Comparison of ENCODE assay signal across 9 cellular contexts in the genomic region with DNA sequence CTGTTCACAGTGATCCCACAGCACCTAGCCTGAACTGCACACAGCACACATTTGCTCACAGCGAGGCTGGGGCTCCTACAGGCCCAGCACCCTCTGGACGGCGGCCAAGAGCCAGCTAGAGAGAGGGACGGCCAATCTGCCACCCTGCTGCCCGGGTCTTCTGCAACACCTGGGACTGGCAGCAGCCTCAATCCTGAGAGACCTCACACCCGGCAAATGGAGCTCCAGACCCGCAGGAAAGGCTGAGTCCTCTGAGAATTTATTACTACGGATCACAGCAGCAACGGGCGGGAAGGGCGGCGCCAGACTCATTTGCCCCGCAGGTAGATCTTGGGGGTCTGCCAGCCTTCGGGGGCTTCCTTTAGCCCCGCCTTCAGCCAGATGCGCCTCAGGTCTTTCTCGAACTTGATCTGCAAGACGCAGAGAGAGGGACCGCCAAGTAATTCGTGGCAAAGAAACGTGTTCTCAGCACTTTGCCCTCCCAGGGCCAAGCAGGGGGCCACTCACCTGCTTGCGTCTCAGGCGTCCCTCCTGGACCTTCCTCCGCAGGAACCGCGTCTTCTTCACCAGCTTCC. TPM values are rescaled to one million over a fixed set of nuclear protein-coding genes. Genes with fewer than 3 reads are reported as not detected.
DNase-seq lines count a peak whose midpoint lies in the region; ATAC-seq and TF ChIP-seq lines count a peak whose summit lies in the region.
"Had no signal": no experiment of that assay in that cellular context is flagged by ENCODE, and none has a peak within 500 bp of the region (broad histone marks: within the 10 kb centered on the region; RNA-seq: fewer than 3 reads in every experiment).

No MANE protein-coding gene starts in this region.

- no peak for TF ChIP-seq POLR2A in right lobe of liver (IDR thresholded peaks at IDR 0.05)

- intact Hi-C loops in right lobe of liver (cut with DNase I) (no loop called here), tibial artery (cut with DNase I; ENCODE audit: low total_unique reads) (loop anchor here (2.0 kb wide), 1 partner anchor 25 kb away; the partner anchor contains the start of gene DVL1)

- H3K36me3 ChIP-seq in right lobe of liver (peaks cover 0 to 6% (median 0%) of the 10 kb centered on the region in 4 donors), tibial artery (peaks cover 8 to 20% (median 9%) of the 10 kb centered on the region in 3 donors)

- H3K27ac Mint-ChIP-seq in activated T-cell treated with anti-CD3 and anti-CD28 coated beads, Interleukin-2, amount 50 U/mL, for 72 hours, result no peak overlapping the region

- H3K27ac ChIP-seq in right lobe of liver (no peak overlapping the region), tibial artery (peak overlapping the region; percentile 94 to 99)

- H3K9me3 Mint-ChIP-seq in activated T-cell treated with anti-CD3 and anti-CD28 coated beads, Interleukin-2, amount 50 U/mL, for 72 hours, result no peaks in the 10 kb centered on the region

- H3K27me3 ChIP-seq in right lobe of liver, result no peaks in the 10 kb centered on the region
- no peaks in the 10 kb centered on the region for H3K27me3 ChIP-seq in tibial artery

- peaks cover 0 to 2% of the 10 kb centered on the region in 2 donors for H3K36me3 Mint-ChIP-seq in activated T-cell treated with anti-CD3 and anti-CD28 coated beads, Interleukin-2, amount 50 U/mL, for 72 hours (ENCODE audit: insufficient read depth in 2 of 2)

- no peak for ATAC-seq in activated T-cell treated with anti-CD3 and anti-CD28 coated beads, Interleukin-2, amount 50 U/mL, for 72 hours (replicated peaks in 1 of 2)
- ATAC-seq in right lobe of liver, result no peak
- no peak for ATAC-seq in HG02798 (IDR thresholded peaks at IDR 0.05; ENCODE audit: poor library complexity, unreplicated experiment)

- DNase-seq in activated T-cell treated with anti-CD3 and anti-CD28 coated beads, Interleukin-2, amount 50 U/mL, for 72 hours, result no peak
- no peak for DNase-seq in activated T-cell treated with anti-CD3 and anti-CD28 coated beads for 4 hours
- no peak for DNase-seq in astrocyte of the spinal cord (ENCODE audit: low read depth, low spot score)
- DNase-seq in right lobe of liver, result peak in 1 of 3 donors; percentile 50
- DNase-seq in tibial artery, result no peak
- no peak for DNase-seq in NCI-H1105 (lab: John Stamatoyannopoulos, UW)
- no peak for DNase-seq in NCI-H187 (lab: John Stamatoyannopoulos, UW)
- DNase-seq: OCI-M1 had no signal

- in situ Hi-C loops in astrocyte of the spinal cord (cut with HindIII; ENCODE audit: low sequenced_read_pairs), result no loop called here

- H3K4me3 ChIP-seq in astrocyte of the spinal cord (ENCODE audit: low read depth, low read length), result peak overlapping the region; percentile 91
- peak overlapping the region in 2 of 3 donors; percentile 76 to 93 for H3K4me3 ChIP-seq in right lobe of liver
- H3K4me3 ChIP-seq in tibial artery, result peak overlapping the region; percentile 94 to 99

- H3K4me1 Mint-ChIP-seq in activated T-cell treated with anti-CD3 and anti-CD28 coated beads, Interleukin-2, amount 50 U/mL, for 72 hours (ENCODE audit: low read depth), result peaks cover 33% of the 10 kb centered on the region

- H3K4me1 ChIP-seq in right lobe of liver (peaks cover 0 to 26% (median 9%) of the 10 kb centered on the region in 4 donors), tibial artery (peaks cover 0 to 36% (median 34%) of the 10 kb centered on the region in 4 donors)

- no peaks in the 10 kb centered on the region for H3K27me3 Mint-ChIP-seq in activated T-cell treated with anti-CD3 and anti-CD28 coated beads, Interleukin-2, amount 50 U/mL, for 72 hours (ENCODE audit: low read depth)

- peak overlapping the region; percentile 90 to 91 for H3K4me3 Mint-ChIP-seq in activated T-cell treated with anti-CD3 and anti-CD28 coated beads, Interleukin-2, amount 50 U/mL, for 72 hours

- no peak for TF ChIP-seq CTCF in astrocyte of the spinal cord (IDR thresholded peaks at IDR 0.05; ENCODE audit: low read depth, low read length)
- no peak for TF ChIP-seq CTCF in right lobe of liver (IDR thresholded peaks at IDR 0.05)
- TF ChIP-seq CTCF in tibial artery (IDR thresholded peaks at IDR 0.05), result no peak

- H3K9me3 ChIP-seq in right lobe of liver (no peaks in the 10 kb centered on the region), tibial artery (no peaks in the 10 kb centered on the region)

- 81% methylated on average over 16 of the region's 26 CpGs for WGBS in right lobe of liver (ENCODE audit: insufficient coverage, low coverage, low lambda C conversion rate, missing lambda C conversion rate)

RNA-seq across cellular contexts. Expression of gene AURKAIP1, which starts 1.4 kb away (rescaled TPM):
- 10 to 100 TPM; 92.4 to 97.7 TPM for total RNA-seq in activated T-cell treated with anti-CD3 and anti-CD28 coated beads, Interleukin-2, amount 50 U/mL, for 72 hours
- 100 to 1,000 TPM in 3 of 6 experiments, 10 to 100 TPM in 3; 70.0 to 140 (median 104) TPM for total RNA-seq in right lobe of liver

RNA-seq across cellular contexts. Expression of gene MXRA8, which starts 15.2 kb away (rescaled TPM):
- total RNA-seq in activated T-cell treated with anti-CD3 and anti-CD28 coated beads, Interleukin-2, amount 50 U/mL, for 72 hours, result 1 to 10 TPM; 1.6 to 3.0 TPM
- 10 to 100 TPM in 2 of 6 experiments, 1 to 10 TPM in 4; 2.2 to 11.9 (median 3.3) TPM for total RNA-seq in right lobe of liver

RNA-seq across cellular contexts. Expression of gene DVL1, which starts 24.4 kb away (rescaled TPM):
- 10 to 100 TPM; 46.6 to 52.2 TPM for total RNA-seq in activated T-cell treated with anti-CD3 and anti-CD28 coated beads, Interleukin-2, amount 50 U/mL, for 72 hours
- total RNA-seq in right lobe of liver, result 10 to 100 TPM; 32.7 to 54.6 (median 41.2) TPM

RNA-seq across cellular contexts. Expression of gene CCNL2, which starts 25.6 kb away (rescaled TPM):
- total RNA-seq in activated T-cell treated with anti-CD3 and anti-CD28 coated beads, Interleukin-2, amount 50 U/mL, for 72 hours, result 100 to 1,000 TPM; 166 to 180 TPM
- 100 to 1,000 TPM in 4 of 6 experiments, 10 to 100 TPM in 2; 80.8 to 127 (median 101) TPM for total RNA-seq in right lobe of liver

RNA-seq across cellular contexts. Expression of gene MRPL20, which starts 33.5 kb away (rescaled TPM):
- total RNA-seq in activated T-cell treated with anti-CD3 and anti-CD28 coated beads, Interleukin-2, amount 50 U/mL, for 72 hours, result 10 to 100 TPM; 74.9 to 77.5 TPM
- 10 to 100 TPM; 44.1 to 91.2 (median 56.5) TPM for total RNA-seq in right lobe of liver

Comparison
In these comparisons a context has a peak if more than half of its experiments do, and no peak if none do; other contexts are left out.
1. H3K27ac ChIP-seq: peak in tibial artery (2 of 2); none in right lobe of liver (0 of 3).
2. Peak in every context shown above with its lines, with median percentiles within 50 percentile points of each other: H3K4me3 ChIP-seq.